In the genomic region with DNA sequence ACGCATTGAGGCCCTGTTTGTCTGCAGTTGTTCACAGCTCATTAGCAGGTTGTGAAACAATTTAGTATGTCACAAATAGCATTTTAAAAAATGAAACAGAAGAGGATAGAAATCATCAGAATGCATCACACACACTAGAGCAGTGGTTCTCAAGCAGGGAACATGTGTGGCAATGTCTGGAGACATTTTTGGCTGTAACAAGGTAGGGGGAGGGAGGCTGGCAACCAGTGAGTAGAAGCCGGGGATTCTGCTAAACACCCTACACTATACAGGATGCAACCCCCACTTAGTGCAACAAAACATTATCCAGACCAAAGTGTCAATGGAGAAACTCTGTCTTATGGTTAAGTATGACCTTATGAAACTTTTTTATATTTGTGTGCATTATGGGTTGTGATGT, we compare ENCODE assay signal across 30 cellular contexts. TPM values are rescaled to one million over a fixed set of nuclear protein-coding genes. Genes with fewer than 3 reads are reported as not detected.
DNase-seq lines count a peak whose midpoint lies in the region; ATAC-seq and TF ChIP-seq lines count a peak whose summit lies in the region.
"Had no signal": no experiment of that assay in that cellular context is flagged by ENCODE, and none has a peak within 500 bp of the region (broad histone marks: within the 10 kb centered on the region; RNA-seq: fewer than 3 reads in every experiment).

No MANE protein-coding gene starts in this region.

- H3K9me3 Mint-ChIP-seq in CD8-positive, alpha-beta T cell, result no peaks in the 10 kb centered on the region
- peaks cover 3% of the 10 kb centered on the region for H3K9me3 Mint-ChIP-seq in activated naive CD8-positive, alpha-beta T cell (ENCODE audit: low read depth)
- H3K9me3 Mint-ChIP-seq in naive thymus-derived CD8-positive, alpha-beta T cell, result no peaks in the 10 kb centered on the region
- no peaks in the 10 kb centered on the region for H3K9me3 Mint-ChIP-seq in Calu3 (ENCODE audit: low read depth, unreplicated experiment)
- H3K9me3 Mint-ChIP-seq: activated T-cell treated with anti-CD3 and anti-CD28 coated beads, Interleukin-2, amount 50 U/mL, for 4 hours; stimulated activated naive CD8-positive, alpha-beta T cell treated with anti-CD3 and anti-CD28 coated beads, Interleukin-15, amount 100 ng/mL, for 72 hours; T-helper 2 cell treated with Interferon-gamma antibody and Interleukin-4, amounts not matched to agents 5 μg/mL and 100 μg/mL, for 36 hours had no signal

- no peak for TF ChIP-seq CTCF in CD8-positive, alpha-beta T cell (IDR thresholded peaks at IDR 0.05)
- TF ChIP-seq CTCF in Calu3 (IDR thresholded peaks at IDR 0.05; ENCODE audit: unreplicated experiment), result no peak

- POLR2A ChIA-PET in CD8-positive, alpha-beta T cell (lab: Charles Lee), result no interaction called here
- POLR2A ChIA-PET in naive thymus-derived CD8-positive, alpha-beta T cell (lab: Charles Lee), result interaction anchor here (0.5 kb wide), 1 partner anchor 51 kb away, joined by 3 read pairs; no protein-coding TSS in a partner anchor

- no TSS peak for BruUV-seq in Calu3 (replicated peaks; lab: Mats Ljungman, UMichigan)

- CTCF ChIA-PET in CD8-positive, alpha-beta T cell (lab: Charles Lee), result interaction anchor here (1.4 kb wide), 1 partner anchor 360 kb away, joined by 3 read pairs; no protein-coding TSS in a partner anchor
- CTCF ChIA-PET in Calu3 (lab: Charles Lee), result no interaction called here

- H3K27me3 ChIP-seq in CD8-positive, alpha-beta T cell (ENCODE audit: insufficient read depth, low read length), result no peaks in the 10 kb centered on the region
- H3K27me3 ChIP-seq: spleen, tibial nerve had no signal

- H3K4me1 ChIP-seq in CD8-positive, alpha-beta T cell (ENCODE audit: insufficient read depth, low read length), result peaks cover 69% of the 10 kb centered on the region
- H3K4me1 ChIP-seq: tibial nerve had no signal

- H3K4me3 Mint-ChIP-seq in CD8-positive, alpha-beta T cell, result peak overlapping the region; percentile 4
- peak overlapping the region; percentile 39 for H3K4me3 Mint-ChIP-seq in activated naive CD8-positive, alpha-beta T cell
- H3K4me3 Mint-ChIP-seq in naive thymus-derived CD8-positive, alpha-beta T cell, result peak overlapping the region in 9 of 10 donors; percentile 8 to 74 (median 30)
- no peak overlapping the region for H3K4me3 Mint-ChIP-seq in Calu3 (ENCODE audit: low read depth, unreplicated experiment)
- H3K4me3 Mint-ChIP-seq: activated T-cell treated with anti-CD3 and anti-CD28 coated beads, Interleukin-2, amount 50 U/mL, for 4 hours; stimulated activated naive CD8-positive, alpha-beta T cell treated with anti-CD3 and anti-CD28 coated beads, Interleukin-15, amount 100 ng/mL, for 72 hours had no signal

- H3K4me3 ChIP-seq in CD8-positive, alpha-beta T cell (ENCODE audit: low read depth, low read length), result no peak overlapping the region
- H3K4me3 ChIP-seq: lower lobe of right lung, spleen, tibial nerve had no signal

- no peak overlapping the region for H3K27ac ChIP-seq in CD8-positive, alpha-beta T cell (ENCODE audit: low read depth, low read length)
- H3K27ac ChIP-seq: lower lobe of right lung, tibial nerve, WERI-Rb-1 had no signal

- peaks cover 5% of the 10 kb centered on the region for H3K36me3 ChIP-seq in CD8-positive, alpha-beta T cell (ENCODE audit: insufficient read depth, low read length)
- H3K36me3 ChIP-seq: lower lobe of right lung, tibial nerve, WERI-Rb-1 had no signal

- peak overlapping the region; percentile 63 for H3K27ac Mint-ChIP-seq in CD8-positive, alpha-beta T cell
- H3K27ac Mint-ChIP-seq in activated naive CD8-positive, alpha-beta T cell, result peak overlapping the region; percentile 79
- peak overlapping the region; percentile 9 to 92 (median 80) for H3K27ac Mint-ChIP-seq in naive thymus-derived CD8-positive, alpha-beta T cell
- no peak overlapping the region for H3K27ac Mint-ChIP-seq in Calu3 (ENCODE audit: unreplicated experiment)
- H3K27ac Mint-ChIP-seq: T-helper 2 cell treated with Interferon-gamma antibody and Interleukin-4, amounts not matched to agents 5 μg/mL and 100 μg/mL, for 36 hours had no signal

- ATAC-seq in CD8-positive, alpha-beta T cell, result no peak
- ATAC-seq in naive thymus-derived CD8-positive, alpha-beta T cell, result peak; percentile 41 to 43
- ATAC-seq in GM18873 (IDR thresholded peaks at IDR 0.05; ENCODE audit: low FRiP score, unreplicated experiment) (no peak), HG03457 (IDR thresholded peaks at IDR 0.05; ENCODE audit: unreplicated experiment) (no peak)
- ATAC-seq: activated T-cell treated with anti-CD3 and anti-CD28 coated beads, Interleukin-2, amount 50 U/mL, for 4 hours; lower lobe of right lung; stimulated activated naive CD8-positive, alpha-beta T cell treated with anti-CD3 and anti-CD28 coated beads, Interleukin-15, amount 100 ng/mL, for 72 hours had no signal

- H3K9me3 ChIP-seq in CD8-positive, alpha-beta T cell (ENCODE audit: low read length), result no peaks in the 10 kb centered on the region
- H3K9me3 ChIP-seq: lower lobe of right lung, tibial nerve had no signal

- H3K36me3 Mint-ChIP-seq in CD8-positive, alpha-beta T cell, result peaks cover 61% of the 10 kb centered on the region
- H3K36me3 Mint-ChIP-seq in activated naive CD8-positive, alpha-beta T cell, result peaks cover 36% of the 10 kb centered on the region
- H3K36me3 Mint-ChIP-seq in naive thymus-derived CD8-positive, alpha-beta T cell, result peaks cover 4 to 64% (median 37%) of the 10 kb centered on the region in 3 donors
- H3K36me3 Mint-ChIP-seq in Calu3 (ENCODE audit: insufficient read depth, unreplicated experiment), result no peaks in the 10 kb centered on the region

- no peaks in the 10 kb centered on the region for H3K27me3 Mint-ChIP-seq in CD8-positive, alpha-beta T cell (ENCODE audit: low read depth)
- H3K27me3 Mint-ChIP-seq in activated naive CD8-positive, alpha-beta T cell, result no peaks in the 10 kb centered on the region
- H3K27me3 Mint-ChIP-seq in naive thymus-derived CD8-positive, alpha-beta T cell, result no peaks in the 10 kb centered on the region
- no peaks in the 10 kb centered on the region for H3K27me3 Mint-ChIP-seq in Calu3 (ENCODE audit: unreplicated experiment)
- H3K27me3 Mint-ChIP-seq: stimulated activated naive CD8-positive, alpha-beta T cell treated with anti-CD3 and anti-CD28 coated beads, Interleukin-15, amount 100 ng/mL, for 72 hours had no signal

- intact Hi-C loops in CD8-positive, alpha-beta T cell (cut with DNase I, micrococcal nuclease), result loop anchor here in 1 of 2 experiments (2.0 kb wide), 1 partner anchor 19 kb away; no protein-coding TSS in a partner anchor
- intact Hi-C loops in Calu3 (cut with micrococcal nuclease; ENCODE audit: unreplicated experiment), result no loop called here

- DNase-seq in SIG-M5 treated with dmso at 0.1 percent for 504 hours (lab: John Stamatoyannopoulos, UW; ENCODE audit: unreplicated experiment) (peak; percentile 68), SIG-M5 (lab: John Stamatoyannopoulos, UW) (no peak), Calu3 (no peak)
- DNase-seq in CD8-positive, alpha-beta T cell, result no peak
- DNase-seq in naive thymus-derived CD8-positive, alpha-beta T cell, result no peak
- DNase-seq: 8988T; activated CD8-positive, alpha-beta memory T cell treated with anti-CD3 and anti-CD28 coated beads for 24 hours; activated T-cell treated with anti-CD3 and anti-CD28 coated beads, Interleukin-2, amount 50 U/mL, for 4 hours; AML-193; amniotic stem cell; cortex of kidney; kidney; lower lobe of right lung; NCI-H1417 treated with DMSO at 0.1 percent for 48 hours; NCI-H510A; occipital lobe; retina; spleen; stimulated activated CD4-positive, alpha-beta T cell treated with anti-CD3 and anti-CD28 coated beads, Interleukin-4, amount 100 ng/mL, for 1 hour; stimulated activated naive CD8-positive, alpha-beta T cell treated with anti-CD3 and anti-CD28 coated beads, Interleukin-15, amount 100 ng/mL, for 72 hours; WERI-Rb-1 had no signal

- peaks cover 83% of the 10 kb centered on the region for H3K4me1 Mint-ChIP-seq in CD8-positive, alpha-beta T cell (ENCODE audit: low read depth)
- H3K4me1 Mint-ChIP-seq in activated naive CD8-positive, alpha-beta T cell (ENCODE audit: low read depth), result peaks cover 79% of the 10 kb centered on the region
- peaks cover 47 to 88% (median 81%) of the 10 kb centered on the region in 4 donors for H3K4me1 Mint-ChIP-seq in naive thymus-derived CD8-positive, alpha-beta T cell
- H3K4me1 Mint-ChIP-seq in Calu3 (ENCODE audit: low read depth, unreplicated experiment), result no peaks in the 10 kb centered on the region

RNA-seq across cellular contexts. Expression of gene BTLA, which starts 27.3 kb away (rescaled TPM):
- total RNA-seq in CD8-positive, alpha-beta T cell, result 1 to 10 TPM; 3.0 to 4.6 TPM
- 10 to 100 TPM; 18.2 to 18.5 TPM for total RNA-seq in naive thymus-derived CD8-positive, alpha-beta T cell
- polyA plus RNA-seq in naive thymus-derived CD8-positive, alpha-beta T cell, result 10 to 100 TPM in 2 of 3 donors, 1 to 10 TPM in 1; 5.5 to 13.8 (median 10.2) TPM
- not detected in 2 replicates for total RNA-seq in Calu3 (2022)
- total RNA-seq: bronchial epithelial cell, glomerular endothelial cell, H1, M059J had no signal
- polyA plus RNA-seq: H1 had no signal

Comparison
In these comparisons a context has a peak if more than half of its experiments do, and no peak if none do; other contexts are left out.
1. ATAC-seq: peak in naive thymus-derived CD8-positive, alpha-beta T cell (2 of 2); none in CD8-positive, alpha-beta T cell (single experiment), GM18873 (single experiment) and HG03457 (single experiment).